ENCODE assay signal across 28 cellular contexts in genomic region chr2:162574615-162575452, GRCh38.
DNase-seq lines count a peak whose midpoint lies in the region; ATAC-seq lines count a peak whose summit lies in the region.
"Had no signal": no experiment of that assay in that cellular context is flagged by ENCODE, and none has a peak within 500 bp of the region (broad histone marks: within the 10 kb centered on the region; RNA-seq: fewer than 3 reads in every experiment).

No MANE protein-coding gene starts in this region.

- no peak overlapping the region for H3K4me3 ChIP-seq in neuronal stem cell (ENCODE audit: low read length in 2 of 2)
- H3K4me3 ChIP-seq: GM23248, stomach, tibial artery had no signal

- ATAC-seq in left lobe of liver (peak; percentile 93), GM18858 (IDR thresholded peaks at IDR 0.05; ENCODE audit: unreplicated experiment) (no peak)
- ATAC-seq: activated CD8-positive, alpha-beta memory T cell treated with anti-CD3 and anti-CD28 coated beads, Interleukin-2, amount 10 ng/mL, durations not matched to agents 7 days and 5 days; activated T-cell treated with anti-CD3 and anti-CD28 coated beads, Interleukin-2, amount 50 U/mL, for 72 hours; right cardiac atrium had no signal

- H3K14ac ChIP-seq in neuronal stem cell (ENCODE audit: low read length): no peak overlapping the region

- H2BK15ac ChIP-seq in neuronal stem cell (ENCODE audit: low read length): no peak overlapping the region

- H3K18ac ChIP-seq in neuronal stem cell (ENCODE audit: low read length): no peak overlapping the region

- H3K9ac ChIP-seq in neuronal stem cell (ENCODE audit: low read depth, low read length, poor library complexity): no peak overlapping the region
- H3K9ac ChIP-seq: GM23248, SK-N-SH had no signal

- H3K36me3 ChIP-seq in neuronal stem cell (replicated peaks in 1 of 2; ENCODE audit: control insufficient read depth in 2 of 2, insufficient read depth in 2 of 2, low read length in 2 of 2): no peaks in the 10 kb centered on the region
- H3K36me3 ChIP-seq: stomach, tibial artery had no signal

- no peak overlapping the region for H3K4me2 ChIP-seq in neuronal stem cell (ENCODE audit: insufficient read depth, low read length, poor library complexity, severe bottlenecking)
- H3K4me2 ChIP-seq: SK-N-SH had no signal

- no CpG with 5 or more reads among the region's 5 CpGs for WGBS in neuronal stem cell (ENCODE audit: extremely low coverage in 2 of 2, insufficient read length in 2 of 2, insufficient replicate concordance in 1 of 2), 2 donors

- no peak overlapping the region for H2AFZ ChIP-seq in neuronal stem cell (ENCODE audit: low read length)
- H2AFZ ChIP-seq: GM23248 had no signal

- H2BK5ac ChIP-seq in neuronal stem cell (ENCODE audit: low read length): no peak overlapping the region

- H2BK120ac ChIP-seq in neuronal stem cell (ENCODE audit: low read depth, low read length): no peak overlapping the region

- H4K8ac ChIP-seq in neuronal stem cell (ENCODE audit: low read depth, low read length): no peak overlapping the region

- DNase-seq in DMS53 (lab: John Stamatoyannopoulos, UW): peak; percentile 87
- peak; percentile 59 for DNase-seq in SW480 (ENCODE audit: low spot score)
- DNase-seq in left lobe of liver (ENCODE audit: low spot score): peak; percentile 84
- DNase-seq in renal cortical epithelial cell (ENCODE audit: low read depth): peak; percentile 84
- no peak for DNase-seq in stimulated activated CD4-positive, alpha-beta T cell treated with anti-CD3 and anti-CD28 coated beads, Interleukin-1b, Interleukin-23, amount 100 ng/mL, for 48 hours
- no peak for DNase-seq in GOT3 (lab: John Stamatoyannopoulos, UW)
- no peak for DNase-seq in neuronal stem cell (ENCODE audit: low spot score)
- DNase-seq: activated CD4-positive, alpha-beta T cell treated with anti-CD3 and anti-CD28 coated beads, Interleukin-2, amount 10 ng/mL, durations not matched to agents 24 days and 14 days; activated CD8-positive, alpha-beta memory T cell treated with anti-CD3 and anti-CD28 coated beads, Interleukin-2, amount 10 ng/mL, durations not matched to agents 7 days and 5 days; activated naive CD4-positive, alpha-beta T cell treated with anti-CD3 and anti-CD28 coated beads, Interleukin-2, amount 50 U/mL, for 16 hours; activated T-cell treated with anti-CD3 and anti-CD28 coated beads, Interleukin-2, amount 50 U/mL, for 72 hours; DND-41; endodermal cell; GM23248; KG1; MM.1S; NCI-H1694; NCI-H82; SK-N-SH; stimulated activated CD4-positive, alpha-beta T cell treated with anti-CD3 and anti-CD28 coated beads, Interleukin-15, amount 100 ng/mL, for 24 hours; stomach; T-helper 2 cell; tibial artery had no signal

- no peaks in the 10 kb centered on the region for H3K27me3 ChIP-seq in neuronal stem cell (ENCODE audit: control insufficient read depth in 3 of 3, insufficient read depth in 3 of 3, low read depth in 1 of 3, low read length in 3 of 3)
- H3K27me3 ChIP-seq: stomach, tibial artery had no signal

- H3K9me3 ChIP-seq in neuronal stem cell (replicated peaks in 1 of 2; ENCODE audit: control insufficient read depth in 2 of 2, insufficient read depth in 1 of 2, low read depth in 1 of 2, low read length in 2 of 2): no peaks in the 10 kb centered on the region
- H3K9me3 ChIP-seq: SK-N-SH, stomach, tibial artery had no signal

- H4K91ac ChIP-seq in neuronal stem cell (ENCODE audit: low read depth, low read length, poor library complexity): no peak overlapping the region

- H3K4ac ChIP-seq in neuronal stem cell (ENCODE audit: low read length): no peak overlapping the region

- H3K79me1 ChIP-seq in neuronal stem cell (ENCODE audit: low read depth, low read length): no peaks in the 10 kb centered on the region

- H3K27ac ChIP-seq in neuronal stem cell (replicated peaks; ENCODE audit: low read length): no peak overlapping the region
- H3K27ac ChIP-seq: C4-2B, GM23248, RWPE1, tibial artery, VCaP had no signal

- no peak overlapping the region for H2AK5ac ChIP-seq in neuronal stem cell (ENCODE audit: low read depth, low read length)

- no peak overlapping the region for H2BK12ac ChIP-seq in neuronal stem cell (ENCODE audit: low read length)

- H3K23ac ChIP-seq in neuronal stem cell (ENCODE audit: low read depth, low read length, poor library complexity): no peak overlapping the region

- peaks cover 4 to 8% of the 10 kb centered on the region in 2 donors for H3K4me1 ChIP-seq in neuronal stem cell (ENCODE audit: control insufficient read depth in 2 of 2, insufficient read depth in 1 of 2, low read depth in 1 of 2, low read length in 2 of 2)

Comparison
In these comparisons a context has a peak if more than half of its experiments do, and no peak if none do; other contexts are left out.
1. DNase-seq: peak in DMS53 (single experiment), SW480 (single experiment), left lobe of liver (single experiment) and renal cortical epithelial cell (single experiment); none in stimulated activated CD4-positive, alpha-beta T cell treated with anti-CD3 and anti-CD28 coated beads, Interleukin-1b, Interleukin-23, amount 100 ng/mL, for 48 hours (single experiment), GOT3 (single experiment) and neuronal stem cell (single experiment).